In genomic region chr12:54052745-54053624, GRCh38 we compare ENCODE assay signal across 8 cellular contexts. TPM values are rescaled to one million over a fixed set of nuclear protein-coding genes. Genes with fewer than 3 reads are reported as not detected.
A peak's percentile ranks its signal among the peaks of the same experiment; 100 is the strongest.
DNase-seq lines count a peak whose midpoint lies in the region; ATAC-seq and TF ChIP-seq lines count a peak whose summit lies in the region.

No MANE protein-coding gene starts in this region.

- H4K20me1 ChIP-seq in GM23338 (replicated peaks; ENCODE audit: insufficient read depth): peaks cover 41% of the 10 kb centered on the region

- H3K4me3 ChIP-seq in GM23338 (peak overlapping the region; percentile 53), lower leg skin (ENCODE audit: low read depth, poor library complexity, severe bottlenecking) (no peak overlapping the region)

- no peaks in the 10 kb centered on the region for H3K9me2 ChIP-seq in GM23338 (ENCODE audit: insufficient read depth)

- no peak overlapping the region for H3K27ac ChIP-seq in GM23338 (ENCODE audit: low read depth)

- H3K4me2 ChIP-seq in GM23338: peak overlapping the region; percentile 82

- peaks cover 100% of the 10 kb centered on the region for H3K27me3 ChIP-seq in GM23338 (ENCODE audit: insufficient read depth)

- H3K4me3 Mint-ChIP-seq in GM23338: peak overlapping the region; percentile 61

- peaks cover 3% of the 10 kb centered on the region; the same call in 1 of the 2 replicates for H3K36me3 ChIP-seq in GM23338 (ENCODE audit: insufficient read depth)

- H3K27me3 Mint-ChIP-seq in GM23338 (ENCODE audit: insufficient read depth, low read depth, poor library complexity): peaks cover 99% of the 10 kb centered on the region

- 51 to 54% methylated on average over 23 of the region's 23 CpGs for WGBS in lower leg skin, 2 donors

- H3K4me1 ChIP-seq in GM23338 (ENCODE audit: insufficient read depth): peaks cover 89% of the 10 kb centered on the region

- intact Hi-C loops in lower leg skin (cut with DNase I; ENCODE audit: low total_unique reads): no loop called here

- peak overlapping the region; percentile 28; the same call in 1 of the 2 replicates for H2AFZ ChIP-seq in GM23338

- H3K36me3 Mint-ChIP-seq in GM23338 (ENCODE audit: low read depth): no peaks in the 10 kb centered on the region

- DNase-seq in GM23338 (ENCODE audit: low spot score) (no peak), NOMO-1 (lab: John Stamatoyannopoulos, UW; ENCODE audit: unreplicated experiment in 2 of 2) (peak; percentile 52 to 60), omental fat pad (ENCODE audit: low spot score) (no peak), NCI-H446 treated with DMSO at 0.1 percent for 48 hours (lab: John Stamatoyannopoulos, UW) (no peak), lower leg skin (ENCODE audit: low spot score in 2 of 2) (no peak), COLO668 (lab: John Stamatoyannopoulos, UW; ENCODE audit: unreplicated experiment) (no peak)

- TF ChIP-seq POLR2A in GM18505 (IDR thresholded peaks at IDR 0.05; ENCODE audit: borderline replicate concordance, extremely low read depth, insufficient read depth, insufficient read length) (peak; percentile 89), lower leg skin (IDR thresholded peaks at IDR 0.05) (no peak)

- TF ChIP-seq CTCF in GM23338 (conservative IDR thresholded peaks at IDR 0.05; ENCODE audit: low read depth in 2 of 2) (no peak), omental fat pad (IDR thresholded peaks at IDR 0.05) (no peak), lower leg skin (IDR thresholded peaks at IDR 0.05) (no peak)

- H3K4me1 Mint-ChIP-seq in GM23338: peaks cover 43% of the 10 kb centered on the region

- no peaks in the 10 kb centered on the region; the same call in 2 of the 3 replicates for H3K9me3 Mint-ChIP-seq in GM23338

- no peak overlapping the region for H3K27ac Mint-ChIP-seq in GM23338

- no peaks in the 10 kb centered on the region for H3K79me2 ChIP-seq in GM23338 (replicated peaks; ENCODE audit: insufficient read depth)

- ATAC-seq in GM18505 (IDR thresholded peaks at IDR 0.05; ENCODE audit: unreplicated experiment) (peak; percentile 55), GM23338 (peak; percentile 5; the same call in 2 of the 3 replicates), esophagus mucosa (peak; percentile 28), omental fat pad (ENCODE audit: low FRiP score) (peak; percentile 52)

- H3F3A ChIP-seq in GM23338 (replicated peaks; ENCODE audit: low read depth): peaks cover 51% of the 10 kb centered on the region

TF ChIP-seq in GM23338, 12 proteins besides CTCF, POLR2A, EP300 and RAD21 (continues in another document):
- 0 out of 2 replicates have a peak, but pooled peaks have one; percentile 65 for TF ChIP-seq CREB1 (CRISPR knock-in tag; IDR thresholded peaks at IDR 0.05; ENCODE audit: low read depth)
- TF ChIP-seq ZNF114 (CRISPR knock-in tag; IDR thresholded peaks at IDR 0.05): no peak
- no peak for TF ChIP-seq ZNF462 (CRISPR knock-in tag; IDR thresholded peaks at IDR 0.05)
- TF ChIP-seq EZH2 (IDR thresholded peaks at IDR 0.05; ENCODE audit: low read depth, unreplicated experiment): peak; percentile 62

RNA-seq across cellular contexts. Expression of gene HOXC4, which starts 0.7 kb away (rescaled TPM):
- not detected in 2 replicates for total RNA-seq in GM23338 (2014; rRNA removed; shearing (Covaris generic))
- not detected in 2 replicates for polyA plus RNA-seq in GM23338 (2016; fragmentation: Nextera tagmentation; extraction: Ambion mirVana)
- 5.1 TPM for total RNA-seq in esophagus mucosa
- total RNA-seq in omental fat pad: 1 to 10 TPM in 3 of 4 donors, under 1 TPM in 1; 0.84 to 1.3 (median 1.1) TPM
- 1 to 10 TPM; 1.7 to 6.1 (median 3.2) TPM for total RNA-seq in lower leg skin

RNA-seq across cellular contexts. Expression of gene HOXC5, which starts 20.1 kb away (rescaled TPM):
- total RNA-seq in GM23338 (2014; rRNA removed; shearing (Covaris generic)): not detected in 2 replicates
- polyA plus RNA-seq in GM23338 (2016; fragmentation: Nextera tagmentation; extraction: Ambion mirVana): not detected in 2 replicates
- 0.60 TPM for total RNA-seq in esophagus mucosa
- under 1 TPM in 3 of 4 donors, not detected in 1; 0.28 to 0.63 (median 0.50) TPM for total RNA-seq in omental fat pad
- 1 to 10 TPM in 1 of 4 donors, under 1 TPM in 2, not detected in 1; 0.58 to 2.2 (median 0.97) TPM for total RNA-seq in lower leg skin

RNA-seq across cellular contexts. Expression of gene HOXC6, which starts 24.7 kb away (rescaled TPM):
- total RNA-seq in GM23338 (2014; rRNA removed; shearing (Covaris generic)): not detected in 2 replicates
- polyA plus RNA-seq in GM23338 (2016; fragmentation: Nextera tagmentation; extraction: Ambion mirVana): not detected in 2 replicates
- 1.6 TPM for total RNA-seq in esophagus mucosa
- total RNA-seq in omental fat pad: 1 to 10 TPM in 2 of 4 donors, under 1 TPM in 2; 0.24 to 1.7 (median 1.2) TPM
- total RNA-seq in lower leg skin: 1 to 10 TPM; 2.6 to 6.3 (median 3.7) TPM

RNA-seq across cellular contexts. Expression of gene HOXC8, which starts 44.2 kb away (rescaled TPM):
- total RNA-seq in GM23338 (2014; rRNA removed; shearing (Covaris generic)): not detected in 2 replicates
- polyA plus RNA-seq in GM23338 (2016; fragmentation: Nextera tagmentation; extraction: Ambion mirVana): not detected in 2 replicates
- 0.48 TPM for total RNA-seq in esophagus mucosa
- under 1 TPM in 2 of 4 donors, not detected in 2; 0.19 to 0.24 TPM for total RNA-seq in omental fat pad
- 1 to 10 TPM; 1.0 to 2.2 (median 1.5) TPM for total RNA-seq in lower leg skin

RNA-seq across cellular contexts. Expression of gene HOXC9, which starts 53.0 kb away (rescaled TPM):
- not detected in 2 replicates for total RNA-seq in GM23338 (2014; rRNA removed; shearing (Covaris generic))
- not detected in 2 replicates for polyA plus RNA-seq in GM23338 (2016; fragmentation: Nextera tagmentation; extraction: Ambion mirVana)
- total RNA-seq in esophagus mucosa: 1.2 TPM
- 1 to 10 TPM in 1 of 4 donors, under 1 TPM in 2, not detected in 1; 0.28 to 2.0 (median 0.44) TPM for total RNA-seq in omental fat pad
- 10 to 100 TPM in 3 of 4 donors, 1 to 10 TPM in 1; 9.6 to 16.8 (median 11.7) TPM for total RNA-seq in lower leg skin

Comparison
In these comparisons a context has a peak if more than half of its experiments do, and no peak if none do; other contexts are left out.
1. ATAC-seq: peak in every context shown above with its lines; median percentile 55 in GM18505; 52 in omental fat pad; 28 in esophagus mucosa; 5 in GM23338.
2. DNase-seq: peak in NOMO-1 (2 of 2); none in GM23338 (single experiment), omental fat pad (single experiment), NCI-H446 treated with DMSO at 0.1 percent for 48 hours (single experiment), lower leg skin (0 of 2) and COLO668 (single experiment).